ENCODE assay signal across 13 cellular contexts in genomic region chr17:58184308-58184985, GRCh38. TPM values are rescaled to one million over a fixed set of nuclear protein-coding genes. Genes with fewer than 3 reads are reported as not detected.
DNase-seq lines count a peak whose midpoint lies in the region; ATAC-seq and TF ChIP-seq lines count a peak whose summit lies in the region.
"Had no signal": no experiment of that assay in that cellular context is flagged by ENCODE, and none has a peak within 500 bp of the region (broad histone marks: within the 10 kb centered on the region; RNA-seq: fewer than 3 reads in every experiment).

No MANE protein-coding gene starts in this region.

- TF ChIP-seq POLR2A in NB4 (IDR thresholded peaks at IDR 0.05; ENCODE audit: extremely low read depth, insufficient read length) = no peak

- TF ChIP-seq CTCF in NB4 (IDR thresholded peaks at IDR 0.05; ENCODE audit: low read depth, low read length) = no peak

- H3K4me3 ChIP-seq in NB4 (ENCODE audit: low read depth, low read length) = no peak overlapping the region
- H3K4me3 ChIP-seq: gastrocnemius medialis, uterus had no signal

- no peak for ATAC-seq in GM19455 (IDR thresholded peaks at IDR 0.05; ENCODE audit: unreplicated experiment)
- ATAC-seq: gastrocnemius medialis had no signal

- peak; percentile 97 for DNase-seq in H4 (ENCODE audit: low spot score)
- peak; percentile 79 for DNase-seq in NB4 (ENCODE audit: low read depth)
- peak; percentile 64 for DNase-seq in astrocyte of the hippocampus (ENCODE audit: low read depth, low spot score)
- DNase-seq in myocyte (ENCODE audit: low read depth) = peak; percentile 8
- no peak for DNase-seq in NCI-H2029 (lab: John Stamatoyannopoulos, UW)
- no peak for DNase-seq in NCI-H2081 (lab: John Stamatoyannopoulos, UW)
- no peak for DNase-seq in NAMALWA (ENCODE audit: low spot score)
- DNase-seq: central memory CD4-positive, alpha-beta T cell; DND-41; gastrocnemius medialis; uterus had no signal

RNA-seq across cellular contexts. Expression of gene EPX, which starts 8.1 kb away (rescaled TPM):
- total RNA-seq in H4 (2014; rRNA removed; shearing (Covaris generic)) = 0.08 TPM in 1 of 2 replicates, not detected in the other
- total RNA-seq in myocyte = not detected in 2 replicates
- polyA plus RNA-seq in myocyte (2012) = 0.03 TPM
- total RNA-seq: gastrocnemius medialis, pulmonary artery endothelial cell, uterus had no signal

RNA-seq across cellular contexts. Expression of gene OR4D2, which starts 17.7 kb away (rescaled TPM):
- not detected in 2 replicates for total RNA-seq in H4 (2014; rRNA removed; shearing (Covaris generic))
- total RNA-seq in myocyte = not detected in 2 replicates
- not detected for polyA plus RNA-seq in myocyte (2012)
- total RNA-seq: gastrocnemius medialis, pulmonary artery endothelial cell, uterus had no signal

RNA-seq across cellular contexts. Expression of gene MKS1, which starts 34.6 kb away (rescaled TPM):
- 16.8 and 18.1 TPM in 2 replicates for total RNA-seq in H4 (2014; rRNA removed; shearing (Covaris generic))
- 8.4 and 12.3 TPM in 2 replicates for total RNA-seq in myocyte
- 15.0 TPM for polyA plus RNA-seq in myocyte (2012)

RNA-seq across cellular contexts. Expression of gene OR4D1, which starts 36.3 kb away (rescaled TPM):
- 0.02 TPM in 1 of 2 replicates, not detected in the other for total RNA-seq in H4 (2014; rRNA removed; shearing (Covaris generic))
- total RNA-seq in myocyte = not detected in 2 replicates
- polyA plus RNA-seq in myocyte (2012) = not detected
- total RNA-seq: gastrocnemius medialis, pulmonary artery endothelial cell, uterus had no signal

RNA-seq across cellular contexts. Expression of gene LPO, which starts 53.9 kb away (rescaled TPM):
- not detected in 2 replicates for total RNA-seq in H4 (2014; rRNA removed; shearing (Covaris generic))
- total RNA-seq in myocyte = not detected in 2 replicates
- polyA plus RNA-seq in myocyte (2012) = not detected
- total RNA-seq: gastrocnemius medialis, pulmonary artery endothelial cell, uterus had no signal

Comparison
In these comparisons a context has a peak if more than half of its experiments do, and no peak if none do; other contexts are left out.
1. DNase-seq: peak in H4 (single experiment), NB4 (single experiment), astrocyte of the hippocampus (single experiment) and myocyte (single experiment); none in NCI-H2029 (single experiment), NCI-H2081 (0 of 2) and NAMALWA (single experiment).